15 cellular contexts compared by ENCODE assay signal in the genomic region with DNA sequence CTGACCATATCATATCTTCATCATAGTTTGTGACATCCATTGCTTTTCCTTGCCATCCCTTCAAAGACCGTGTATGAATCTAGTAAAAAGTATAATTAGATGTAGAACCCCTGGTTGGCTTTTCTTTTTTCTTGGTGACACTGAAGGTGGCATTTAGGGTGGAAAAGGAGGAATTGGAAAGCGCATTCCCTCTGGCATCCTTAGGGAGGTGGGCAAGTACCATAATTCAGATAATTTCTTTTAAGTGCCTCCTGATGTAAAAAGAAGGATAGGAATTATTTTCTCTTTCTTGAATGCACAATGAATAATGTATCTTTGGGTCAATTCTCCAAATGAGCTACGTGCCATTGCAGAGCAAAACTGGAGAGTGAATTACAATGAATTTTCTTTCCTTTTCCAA.
DNase-seq lines count a peak whose midpoint lies in the region; ATAC-seq and TF ChIP-seq lines count a peak whose summit lies in the region.
"Had no signal": no experiment of that assay in that cellular context is flagged by ENCODE, and none has a peak within 500 bp of the region (broad histone marks: within the 10 kb centered on the region; RNA-seq: fewer than 3 reads in every experiment).

No MANE protein-coding gene starts in this region.

- no peaks in the 10 kb centered on the region for H4K20me1 ChIP-seq in GM23338 (replicated peaks; ENCODE audit: insufficient read depth)

- no peak overlapping the region for H3K4me2 ChIP-seq in GM23338
- H3K4me2 ChIP-seq in mesendoderm (ENCODE audit: low read length) = no peak overlapping the region

- 0 out of 2 replicates have a peak, but pooled peaks cover 4% of the 10 kb centered on the region for H3K9me2 ChIP-seq in GM23338 (ENCODE audit: insufficient read depth)

- H3K27me3 ChIP-seq in GM23338 (ENCODE audit: insufficient read depth) (no peaks in the 10 kb centered on the region), mesendoderm (ENCODE audit: insufficient read depth, low read length, poor library complexity) (no peaks in the 10 kb centered on the region)
- H3K27me3 ChIP-seq: ovary had no signal

- H3K4me1 Mint-ChIP-seq in GM23338 = no peaks in the 10 kb centered on the region
- H3K4me1 Mint-ChIP-seq in activated T-cell treated with anti-CD3 and anti-CD28 coated beads, Interleukin-2, amount 50 U/mL, for 72 hours (ENCODE audit: low read depth) = peaks cover 11% of the 10 kb centered on the region

- no peak overlapping the region for H3K4me3 Mint-ChIP-seq in GM23338
- H3K4me3 Mint-ChIP-seq in activated T-cell treated with anti-CD3 and anti-CD28 coated beads, Interleukin-2, amount 50 U/mL, for 72 hours = no peak overlapping the region
- H3K4me3 Mint-ChIP-seq: activated naive CD8-positive, alpha-beta T cell; IgD-negative memory B cell; stimulated activated naive B cell treated with anti-CD40 and anti-IgM and Interleukin-4, amounts not matched to agents 10 μg/mL and 1 μg/mL and 100 μg/mL, for 72 hours; T-helper 1 cell treated with Interleukin-12 subunit alpha and Interleukin-12 subunit beta and Interleukin-4 antibody, amounts not matched to agents 30 μg/mL and 1 μg/mL, for 36 hours had no signal

- peak; percentile 64 to 68 for TF ChIP-seq CTCF in GM23338 (conservative IDR thresholded peaks at IDR 0.05; ENCODE audit: low read depth in 2 of 2)
- TF ChIP-seq CTCF in choroid plexus epithelial cell (conservative IDR thresholded peaks at IDR 0.05; ENCODE audit: low read depth, low read length) = peak; percentile 43

- H3K9ac ChIP-seq in mesendoderm (ENCODE audit: low read length) = no peak overlapping the region

- no peak overlapping the region for H2BK5ac ChIP-seq in mesendoderm (ENCODE audit: low read length)

- H3K36me3 ChIP-seq in GM23338 (ENCODE audit: insufficient read depth) (no peaks in the 10 kb centered on the region), mesendoderm (ENCODE audit: control insufficient read depth, insufficient read depth, low read length) (no peaks in the 10 kb centered on the region)
- H3K36me3 ChIP-seq: ovary had no signal

- H3K9me3 Mint-ChIP-seq in GM23338 = no peaks in the 10 kb centered on the region
- no peaks in the 10 kb centered on the region for H3K9me3 Mint-ChIP-seq in activated T-cell treated with anti-CD3 and anti-CD28 coated beads, Interleukin-2, amount 50 U/mL, for 72 hours
- H3K9me3 Mint-ChIP-seq: stimulated activated naive B cell treated with anti-CD40 and anti-IgM and Interleukin-4, amounts not matched to agents 10 μg/mL and 1 μg/mL and 100 μg/mL, for 72 hours; T-helper 1 cell treated with Interleukin-12 subunit alpha and Interleukin-12 subunit beta and Interleukin-4 antibody, amounts not matched to agents 30 μg/mL and 1 μg/mL, for 36 hours had no signal

- no peak overlapping the region for H4K5ac ChIP-seq in mesendoderm (ENCODE audit: low read length)

- H3K27ac ChIP-seq in GM23338 (ENCODE audit: low read depth) (no peak overlapping the region), mesendoderm (ENCODE audit: low read depth, low read length) (no peak overlapping the region)
- H3K27ac ChIP-seq: ovary had no signal

- no peaks in the 10 kb centered on the region for H3F3A ChIP-seq in GM23338 (replicated peaks; ENCODE audit: low read depth)

- no peak overlapping the region for H4K8ac ChIP-seq in mesendoderm (ENCODE audit: low read depth, low read length)

- H3K79me2 ChIP-seq in GM23338 (replicated peaks; ENCODE audit: insufficient read depth) = no peaks in the 10 kb centered on the region
- H3K79me2 ChIP-seq in mesendoderm (ENCODE audit: control insufficient read depth, insufficient read depth, low read length) = no peaks in the 10 kb centered on the region

- no peaks in the 10 kb centered on the region for H3K4me1 ChIP-seq in GM23338 (ENCODE audit: insufficient read depth)
- H3K4me1 ChIP-seq in mesendoderm (ENCODE audit: control insufficient read depth, low read depth, low read length) = no peaks in the 10 kb centered on the region

- no peaks in the 10 kb centered on the region for H3K79me1 ChIP-seq in mesendoderm (ENCODE audit: low read length)

- no peak for ATAC-seq in GM23338
- ATAC-seq in activated T-cell treated with anti-CD3 and anti-CD28 coated beads, Interleukin-2, amount 50 U/mL, for 72 hours (replicated peaks in 1 of 2) = no peak
- ATAC-seq: stimulated activated naive B cell treated with anti-CD40 and anti-IgM and Interleukin-4, amounts not matched to agents 10 μg/mL and 1 μg/mL and 100 μg/mL, for 72 hours had no signal

- H2BK15ac ChIP-seq in mesendoderm (replicated peaks; ENCODE audit: low read depth) = no peak overlapping the region

- no peak overlapping the region for H2AK5ac ChIP-seq in mesendoderm (ENCODE audit: low read length)

- no peak overlapping the region for H3K56ac ChIP-seq in mesendoderm (ENCODE audit: low read length)

- 0 out of 3 replicates have a peak, but pooled peaks cover 4% of the 10 kb centered on the region for H3K36me3 Mint-ChIP-seq in GM23338 (ENCODE audit: low read depth)
- no peaks in the 10 kb centered on the region for H3K36me3 Mint-ChIP-seq in activated T-cell treated with anti-CD3 and anti-CD28 coated beads, Interleukin-2, amount 50 U/mL, for 72 hours (ENCODE audit: insufficient read depth in 2 of 2)
- H3K36me3 Mint-ChIP-seq: activated naive CD8-positive, alpha-beta T cell; IgD-negative memory B cell; stimulated activated naive B cell treated with anti-CD40 and anti-IgM and Interleukin-4, amounts not matched to agents 10 μg/mL and 1 μg/mL and 100 μg/mL, for 72 hours had no signal

- H3K27ac Mint-ChIP-seq in GM23338 = no peak overlapping the region
- no peak overlapping the region for H3K27ac Mint-ChIP-seq in activated T-cell treated with anti-CD3 and anti-CD28 coated beads, Interleukin-2, amount 50 U/mL, for 72 hours
- H3K27ac Mint-ChIP-seq: activated naive CD8-positive, alpha-beta T cell; IgD-negative memory B cell; stimulated activated naive B cell treated with anti-CD40 and anti-IgM and Interleukin-4, amounts not matched to agents 10 μg/mL and 1 μg/mL and 100 μg/mL, for 72 hours; T-helper 1 cell treated with Interleukin-12 subunit alpha and Interleukin-12 subunit beta and Interleukin-4 antibody, amounts not matched to agents 30 μg/mL and 1 μg/mL, for 36 hours had no signal

- no CpG with 5 or more reads among the region's 3 CpGs for WGBS in mesendoderm (ENCODE audit: extremely low coverage, insufficient coverage, low lambda C conversion rate)

- H3K23ac ChIP-seq in mesendoderm (ENCODE audit: low read length) = no peak overlapping the region

- no peak overlapping the region for H3K4ac ChIP-seq in mesendoderm (ENCODE audit: low read depth, low read length)

- H3K4me3 ChIP-seq in GM23338 (no peak overlapping the region), choroid plexus epithelial cell (ENCODE audit: low read depth, low read length) (no peak overlapping the region), mesendoderm (ENCODE audit: low read length) (no peak overlapping the region)
- H3K4me3 ChIP-seq: lung, ovary had no signal

- no peak overlapping the region for H2AFZ ChIP-seq in GM23338

- no peak overlapping the region for H3K18ac ChIP-seq in mesendoderm (ENCODE audit: low read length)

- peak; percentile 25 for DNase-seq in AG20443 (ENCODE audit: low spot score)
- peak; percentile 39 for DNase-seq in GM23338 (ENCODE audit: low spot score)
- DNase-seq in choroid plexus epithelial cell (ENCODE audit: low read depth) = peak; percentile 10
- DNase-seq in mesendoderm = peak; percentile 20
- no peak for DNase-seq in SW 1271 (lab: John Stamatoyannopoulos, UW)
- DNase-seq in stimulated activated CD4-positive, alpha-beta T cell treated with anti-CD3 and anti-CD28 coated beads, Interleukin-4, amount 100 ng/mL, for 1 hour = no peak
- no peak for DNase-seq in NCI-H2171 (lab: John Stamatoyannopoulos, UW)
- DNase-seq in activated T-cell treated with anti-CD3 and anti-CD28 coated beads, Interleukin-2, amount 50 U/mL, for 72 hours = no peak
- DNase-seq: cortex of kidney; ovary; stimulated activated naive B cell treated with anti-CD40 and anti-IgM and Interleukin-4, amounts not matched to agents 10 μg/mL and 1 μg/mL and 100 μg/mL, for 72 hours had no signal

- H3K27me3 Mint-ChIP-seq in GM23338 (ENCODE audit: insufficient read depth, low read depth, poor library complexity) = no peaks in the 10 kb centered on the region
- H3K27me3 Mint-ChIP-seq in activated T-cell treated with anti-CD3 and anti-CD28 coated beads, Interleukin-2, amount 50 U/mL, for 72 hours (ENCODE audit: low read depth) = peaks cover 10% of the 10 kb centered on the region
- H3K27me3 Mint-ChIP-seq: IgD-negative memory B cell had no signal

- no peak overlapping the region for H2BK120ac ChIP-seq in mesendoderm (ENCODE audit: low read depth, low read length)

TF ChIP-seq in GM23338, 12 proteins besides CTCF, POLR2A, EP300 and RAD21 (continues in another document):
- TF ChIP-seq NANOG (IDR thresholded peaks at IDR 0.05; ENCODE audit: borderline replicate concordance) = no peak

Comparison
In these comparisons a context has a peak if more than half of its experiments do, and no peak if none do; other contexts are left out.
1. DNase-seq: peak in AG20443 (single experiment), GM23338 (single experiment), choroid plexus epithelial cell (single experiment) and mesendoderm (single experiment); none in SW 1271 (0 of 2), stimulated activated CD4-positive, alpha-beta T cell treated with anti-CD3 and anti-CD28 coated beads, Interleukin-4, amount 100 ng/mL, for 1 hour (single experiment), NCI-H2171 (single experiment) and activated T-cell treated with anti-CD3 and anti-CD28 coated beads, Interleukin-2, amount 50 U/mL, for 72 hours (0 of 2).